ENCODE assay signal across 1 cellular context in genomic region chr1:201883266-201883665, GRCh38.
TF ChIP-seq lines count a peak whose summit lies in the region.

No MANE protein-coding gene starts in this region.

TF ChIP-seq in HepG2, 621 proteins besides CTCF, POLR2A, EP300 and RAD21:
- TF ChIP-seq HNRNPUL1 (IDR thresholded peaks at IDR 0.05; ENCODE audit: low read depth, low read length) (no peak), YEATS4 (CRISPR knock-in tag; IDR thresholded peaks at IDR 0.05; ENCODE audit: borderline replicate concordance) (no peak), HOXA9 (CRISPR knock-in tag; IDR thresholded peaks at IDR 0.05; ENCODE audit: borderline replicate concordance) (no peak), ATF1 (CRISPR knock-in tag; IDR thresholded peaks at IDR 0.05) (no peak), SRF (IDR thresholded peaks at IDR 0.05; ENCODE audit: low read depth, low read length) (no peak), NFIB (CRISPR knock-in tag; IDR thresholded peaks at IDR 0.05; ENCODE audit: borderline replicate concordance) (no peak), SOX5 (CRISPR knock-in tag; IDR thresholded peaks at IDR 0.05; ENCODE audit: borderline replicate concordance) (no peak)
